12 cellular contexts compared by ENCODE assay signal in the genomic region with DNA sequence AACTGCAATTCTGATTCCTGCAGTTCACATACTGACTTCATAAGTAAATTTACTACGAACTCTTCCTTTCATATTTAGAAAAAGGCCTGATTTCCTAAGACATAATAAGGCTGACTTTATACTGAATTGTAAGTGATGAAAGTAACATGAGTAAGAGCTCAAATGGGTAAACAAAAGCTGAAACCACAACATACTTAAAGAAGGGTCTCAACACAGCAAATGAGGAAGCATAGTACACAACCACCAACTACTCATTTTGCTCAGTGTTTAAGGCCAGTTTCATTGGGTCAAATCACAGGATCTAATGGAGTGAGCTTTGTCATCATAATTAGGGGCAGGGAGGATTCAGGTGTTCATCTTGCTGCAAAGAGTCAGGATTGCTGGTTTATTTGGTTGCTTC.
DNase-seq lines count a peak whose midpoint lies in the region; ATAC-seq and TF ChIP-seq lines count a peak whose summit lies in the region.
"Had no signal": no experiment of that assay in that cellular context is flagged by ENCODE, and none has a peak within 500 bp of the region (broad histone marks: within the 10 kb centered on the region; RNA-seq: fewer than 3 reads in every experiment).

No MANE protein-coding gene starts in this region.

- no peak for ATAC-seq in activated naive CD8-positive, alpha-beta T cell treated with anti-CD3 and anti-CD28 coated beads, Interleukin-2, amount 50 U/mL, for 24 hours
- no peak for ATAC-seq in GM19467 (IDR thresholded peaks at IDR 0.05; ENCODE audit: unreplicated experiment)
- ATAC-seq in GM19035 (IDR thresholded peaks at IDR 0.05; ENCODE audit: unreplicated experiment) = no peak

- H3K36me3 ChIP-seq in effector memory CD4-positive, alpha-beta T cell (ENCODE audit: control insufficient read depth, insufficient read depth, low read length) = peaks cover 60% of the 10 kb centered on the region

- H3K9me3 ChIP-seq in effector memory CD4-positive, alpha-beta T cell (ENCODE audit: control insufficient read depth, low read length) = no peaks in the 10 kb centered on the region

- H3K4me3 ChIP-seq in effector memory CD4-positive, alpha-beta T cell (ENCODE audit: insufficient read depth, low read depth, low read length, poor library complexity, severe bottlenecking) = no peak overlapping the region

- H3K27me3 ChIP-seq in effector memory CD4-positive, alpha-beta T cell (replicated peaks; ENCODE audit: control insufficient read depth, insufficient read depth, low read length, poor library complexity, severe bottlenecking) = no peaks in the 10 kb centered on the region

- no peaks in the 10 kb centered on the region for H3K4me1 ChIP-seq in effector memory CD4-positive, alpha-beta T cell (ENCODE audit: control insufficient read depth, insufficient read depth, low read length, poor library complexity, severe bottlenecking)

- no peaks in the 10 kb centered on the region; the same call in 1 of the 2 replicates for H3K27me3 Mint-ChIP-seq in HFFc6 (ENCODE audit: insufficient read depth)
- H3K27me3 Mint-ChIP-seq in activated naive CD8-positive, alpha-beta T cell treated with anti-CD3 and anti-CD28 coated beads, Interleukin-2, amount 50 U/mL, for 24 hours = no peaks in the 10 kb centered on the region

- H3K4me1 Mint-ChIP-seq in HFFc6 (ENCODE audit: low read depth) = peaks cover 38% of the 10 kb centered on the region
- peaks cover 10% of the 10 kb centered on the region for H3K4me1 Mint-ChIP-seq in activated naive CD8-positive, alpha-beta T cell treated with anti-CD3 and anti-CD28 coated beads, Interleukin-2, amount 50 U/mL, for 24 hours
- H3K4me1 Mint-ChIP-seq: nephron progenitor cell had no signal

- peaks cover 57% of the 10 kb centered on the region for H3K36me3 Mint-ChIP-seq in HFFc6 (ENCODE audit: low read depth)
- peaks cover 64% of the 10 kb centered on the region for H3K36me3 Mint-ChIP-seq in activated naive CD8-positive, alpha-beta T cell treated with anti-CD3 and anti-CD28 coated beads, Interleukin-2, amount 50 U/mL, for 24 hours (ENCODE audit: low read depth)

- no peak overlapping the region for H3K27ac ChIP-seq in effector memory CD4-positive, alpha-beta T cell (ENCODE audit: insufficient read depth, low read length, poor library complexity, severe bottlenecking)

- no peak for TF ChIP-seq CTCF in HFFc6 (IDR thresholded peaks at IDR 0.05)

- H3K4me3 Mint-ChIP-seq in HFFc6 = peak overlapping the region; percentile 13
- no peak overlapping the region for H3K4me3 Mint-ChIP-seq in activated naive CD8-positive, alpha-beta T cell treated with anti-CD3 and anti-CD28 coated beads, Interleukin-2, amount 50 U/mL, for 24 hours
- H3K4me3 Mint-ChIP-seq: nephron progenitor cell had no signal

- no peaks in the 10 kb centered on the region for H3K9me3 Mint-ChIP-seq in HFFc6
- H3K9me3 Mint-ChIP-seq in activated naive CD8-positive, alpha-beta T cell treated with anti-CD3 and anti-CD28 coated beads, Interleukin-2, amount 50 U/mL, for 24 hours = no peaks in the 10 kb centered on the region
- H3K9me3 Mint-ChIP-seq: nephron progenitor cell had no signal

- peak overlapping the region; percentile 70 for H3K27ac Mint-ChIP-seq in HFFc6
- H3K27ac Mint-ChIP-seq in activated naive CD8-positive, alpha-beta T cell treated with anti-CD3 and anti-CD28 coated beads, Interleukin-2, amount 50 U/mL, for 24 hours = peak overlapping the region; percentile 1
- H3K27ac Mint-ChIP-seq: nephron progenitor cell had no signal

- DNase-seq in GM04504 (ENCODE audit: low read depth) = peak; percentile 17
- peak; percentile 45 for DNase-seq in HFFc6
- no peak for DNase-seq in activated naive CD8-positive, alpha-beta T cell treated with anti-CD3 and anti-CD28 coated beads, Interleukin-2, amount 50 U/mL, for 24 hours
- peak; percentile 32 for DNase-seq in non-pigmented ciliary epithelial cell (ENCODE audit: low read depth)
- no peak for DNase-seq in T1000 (lab: John Stamatoyannopoulos, UW)
- no peak for DNase-seq in effector memory CD4-positive, alpha-beta T cell
- DNase-seq: activated gamma-delta T cell; GDM1; nephron progenitor cell; stimulated activated CD4-positive, alpha-beta T cell treated with anti-CD3 and anti-CD28 coated beads, Interleukin-2, amount 100 ng/mL, for 48 hours had no signal

Comparison
In these comparisons a context has a peak if more than half of its experiments do, and no peak if none do; other contexts are left out.
1. DNase-seq: peak in GM04504 (single experiment), HFFc6 (single experiment) and non-pigmented ciliary epithelial cell (single experiment); none in activated naive CD8-positive, alpha-beta T cell treated with anti-CD3 and anti-CD28 coated beads, Interleukin-2, amount 50 U/mL, for 24 hours (single experiment), T1000 (single experiment) and effector memory CD4-positive, alpha-beta T cell (0 of 3).